8 cellular contexts compared by ENCODE assay signal in genomic region chr1:59046730-59047157, GRCh38.
DNase-seq lines count a peak whose midpoint lies in the region; ATAC-seq and TF ChIP-seq lines count a peak whose summit lies in the region.

No MANE protein-coding gene starts in this region.

- no peak overlapping the region for H3K4me2 ChIP-seq in osteoblast (ENCODE audit: insufficient read depth, low read length)

- H4K20me1 ChIP-seq in osteoblast (ENCODE audit: insufficient read depth, low read length) = no peaks in the 10 kb centered on the region

- no peak overlapping the region for H3K27ac ChIP-seq in osteoblast (ENCODE audit: low read depth, low read length)

- H3K27me3 Mint-ChIP-seq in activated T-cell treated with anti-CD3 and anti-CD28 coated beads, Interleukin-2, amount 50 U/mL, for 4 hours (ENCODE audit: low read depth) = no peaks in the 10 kb centered on the region

- H3K36me3 Mint-ChIP-seq in activated T-cell treated with anti-CD3 and anti-CD28 coated beads, Interleukin-2, amount 50 U/mL, for 4 hours (ENCODE audit: insufficient read depth) = no peaks in the 10 kb centered on the region

- H3K4me1 ChIP-seq in osteoblast (ENCODE audit: insufficient read depth, low read length) = peaks cover 23% of the 10 kb centered on the region

- H3K36me3 ChIP-seq in osteoblast (ENCODE audit: insufficient read depth, low read length) = no peaks in the 10 kb centered on the region

- no peaks in the 10 kb centered on the region for H3K9me3 Mint-ChIP-seq in activated T-cell treated with anti-CD3 and anti-CD28 coated beads, Interleukin-2, amount 50 U/mL, for 4 hours

- no peak overlapping the region for H3K4me3 ChIP-seq in AG10803 (ENCODE audit: low read length)
- H3K4me3 ChIP-seq in osteoblast (ENCODE audit: insufficient read depth, low read length) = no peak overlapping the region

- TF ChIP-seq CTCF in AG10803 (conservative IDR thresholded peaks at IDR 0.05; ENCODE audit: low read length) (0 out of 2 replicates have a peak, but pooled peaks have one; percentile 26), osteoblast (IDR thresholded peaks at IDR 0.05; ENCODE audit: extremely low read depth, low read depth, low read length) (no peak)

- H2AFZ ChIP-seq in osteoblast (ENCODE audit: low read length) = peak overlapping the region; percentile 54

- no peaks in the 10 kb centered on the region for H3K27me3 ChIP-seq in osteoblast (ENCODE audit: insufficient read depth, low read length)

- no peaks in the 10 kb centered on the region for H3K9me3 ChIP-seq in osteoblast (ENCODE audit: low read depth, low read length)

- peak overlapping the region; percentile 17 for H3K4me3 Mint-ChIP-seq in activated T-cell treated with anti-CD3 and anti-CD28 coated beads, Interleukin-2, amount 50 U/mL, for 4 hours

- no peaks in the 10 kb centered on the region for H3K79me2 ChIP-seq in osteoblast (ENCODE audit: insufficient read depth, low read length)

- DNase-seq in AG10803 (ENCODE audit: low read depth) (no peak), osteoblast (ENCODE audit: insufficient read length, low spot score, missing footprints) (no peak), NCI-H128 (lab: John Stamatoyannopoulos, UW; ENCODE audit: unreplicated experiment) (no peak), SHP77 (lab: John Stamatoyannopoulos, UW) (no peak), DMS79 treated with DMSO at 0.1 percent for 48 hours (lab: John Stamatoyannopoulos, UW) (no peak)
- peak; percentile 16 for DNase-seq in activated T-cell treated with anti-CD3 and anti-CD28 coated beads, Interleukin-2, amount 50 U/mL, for 4 hours

- H3K4me1 Mint-ChIP-seq in activated T-cell treated with anti-CD3 and anti-CD28 coated beads, Interleukin-2, amount 50 U/mL, for 4 hours (ENCODE audit: low read depth) = peaks cover 38% of the 10 kb centered on the region

- peak; percentile 95 for ATAC-seq in GM19351 (IDR thresholded peaks at IDR 0.05; ENCODE audit: unreplicated experiment)
- peak; percentile 96 for ATAC-seq in HG03378 (IDR thresholded peaks at IDR 0.05; ENCODE audit: unreplicated experiment)
- peak; percentile 82 to 84 for ATAC-seq in activated T-cell treated with anti-CD3 and anti-CD28 coated beads, Interleukin-2, amount 50 U/mL, for 4 hours
